27 cellular contexts compared by ENCODE assay signal in the genomic region with DNA sequence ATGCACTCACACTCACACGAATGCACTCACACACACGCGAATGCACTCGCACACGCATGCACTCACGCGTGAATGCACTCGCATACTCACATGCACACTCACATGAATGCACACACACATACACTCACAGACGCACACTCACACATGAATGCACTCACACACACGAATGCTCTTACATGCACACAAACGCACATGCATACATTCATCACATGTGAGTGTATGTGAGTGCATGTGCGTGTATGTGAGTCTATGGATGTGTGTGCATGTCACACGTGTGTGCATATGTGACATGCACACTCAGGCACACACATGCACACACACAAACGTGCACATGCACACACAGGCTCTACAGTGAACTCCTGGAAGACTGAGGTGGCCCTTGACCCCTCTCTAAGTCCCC.
"Had no signal": no experiment of that assay in that cellular context is flagged by ENCODE, and none has a peak within 500 bp of the region (broad histone marks: within the 10 kb centered on the region; RNA-seq: fewer than 3 reads in every experiment).

No MANE protein-coding gene starts in this region.

- H3K9me3 ChIP-seq: esophagus squamous epithelium, sigmoid colon, suprapubic skin, tibial artery had no signal

- DNase-seq: activated CD4-positive, alpha-beta T cell treated with anti-CD3 and anti-CD28 coated beads for 4 hours; activated CD4-positive, alpha-beta T cell treated with anti-CD3 and anti-CD28 coated beads, Interleukin-2, amount 50 U/mL, for 4 hours; activated naive CD4-positive, alpha-beta T cell; activated T-cell treated with anti-CD3 and anti-CD28 coated beads for 4 hours; activated T-cell treated with anti-CD3 and anti-CD28 coated beads, Interleukin-2, amount 50 U/mL, for 72 hours; dermis blood vessel endothelial cell; effector CD4-positive, alpha-beta T cell; esophagus squamous epithelium; foreskin melanocyte; left ventricle myocardium superior; mammary epithelial cell; midbrain; naive thymus-derived CD4-positive, alpha-beta T cell; small intestine; stimulated activated CD4-positive, alpha-beta T cell treated with anti-CD3 and anti-CD28 coated beads, Interleukin-1b, Interleukin-23, amount 100 ng/mL, for 48 hours; stimulated activated naive B cell treated with anti-CD40 and anti-IgM and Interleukin-4, amounts not matched to agents 10 μg/mL and 1 μg/mL and 100 μg/mL, for 72 hours; stomach had no signal

- H3K4me1 Mint-ChIP-seq: naive thymus-derived CD4-positive, alpha-beta T cell; neural crest cell; stimulated activated naive B cell treated with anti-CD40 and anti-IgM and Interleukin-4, amounts not matched to agents 10 μg/mL and 1 μg/mL and 100 μg/mL, for 72 hours; T-cell had no signal

- H3K4me3 Mint-ChIP-seq: activated T-cell treated with anti-CD3 and anti-CD28 coated beads, Interleukin-2, amount 50 U/mL, for 72 hours; naive thymus-derived CD4-positive, alpha-beta T cell; neural crest cell; stimulated activated naive B cell treated with anti-CD40 and anti-IgM and Interleukin-4, amounts not matched to agents 10 μg/mL and 1 μg/mL and 100 μg/mL, for 72 hours; T-cell; T-helper 2 cell treated with Interferon-gamma antibody and Interleukin-4, amounts not matched to agents 5 μg/mL and 100 μg/mL, for 36 hours had no signal

- ATAC-seq: activated naive CD4-positive, alpha-beta T cell treated with anti-CD3 and anti-CD28 coated beads, Interleukin-2, amount 50 U/mL, for 72 hours; activated T-cell treated with anti-CD3 and anti-CD28 coated beads, Interleukin-2, amount 50 U/mL, for 72 hours; left ventricle myocardium superior; naive thymus-derived CD4-positive, alpha-beta T cell; stimulated activated naive B cell treated with anti-CD40 and anti-IgM and Interleukin-4, amounts not matched to agents 10 μg/mL and 1 μg/mL and 100 μg/mL, for 72 hours; T-cell had no signal

- H3K27me3 ChIP-seq: breast epithelium, sigmoid colon, stomach, suprapubic skin, tibial artery had no signal

- H3K27me3 Mint-ChIP-seq: progenitor cell of endocrine pancreas had no signal

- H3K27ac Mint-ChIP-seq: activated naive CD4-positive, alpha-beta T cell treated with anti-CD3 and anti-CD28 coated beads, Interleukin-2, amount 50 U/mL, for 72 hours; activated T-cell treated with anti-CD3 and anti-CD28 coated beads, Interleukin-2, amount 50 U/mL, for 72 hours; progenitor cell of endocrine pancreas; stimulated activated naive B cell treated with anti-CD40 and anti-IgM and Interleukin-4, amounts not matched to agents 10 μg/mL and 1 μg/mL and 100 μg/mL, for 72 hours; T-cell; T-helper 2 cell treated with Interferon-gamma antibody and Interleukin-4, amounts not matched to agents 5 μg/mL and 100 μg/mL, for 36 hours had no signal

- H3K36me3 Mint-ChIP-seq: T-cell had no signal

- H3K27ac ChIP-seq: breast epithelium, epithelial cell of prostate, esophagus squamous epithelium, sigmoid colon, stomach, suprapubic skin, tibial artery had no signal
